Comparison of ENCODE assay signal across 22 cellular contexts in the genomic region with DNA sequence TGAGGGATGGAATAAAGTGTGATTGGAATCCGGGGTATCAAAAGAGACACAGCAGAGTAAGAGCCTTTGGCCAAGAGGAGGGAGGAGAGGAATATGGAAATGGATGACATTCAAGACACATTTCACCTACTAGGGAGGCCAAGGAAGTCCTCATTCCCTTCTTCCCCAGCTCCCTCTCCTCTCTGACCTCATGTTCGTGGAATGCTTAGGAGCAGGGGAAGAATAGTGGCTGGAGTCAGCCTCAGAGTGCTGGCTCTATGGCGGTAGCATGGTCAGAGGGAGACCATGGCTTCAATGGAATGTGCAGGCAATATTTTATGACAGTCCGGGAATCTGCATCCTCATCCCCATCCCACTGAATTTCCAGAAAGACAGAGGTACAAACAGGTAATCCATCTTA.
DNase-seq lines count a peak whose midpoint lies in the region; ATAC-seq and TF ChIP-seq lines count a peak whose summit lies in the region.
"Had no signal": no experiment of that assay in that cellular context is flagged by ENCODE, and none has a peak within 500 bp of the region (broad histone marks: within the 10 kb centered on the region; RNA-seq: fewer than 3 reads in every experiment).

No MANE protein-coding gene starts in this region.

- ATAC-seq in GM23338 (peak; percentile 64), SK-N-SH treated with all-trans-retinoic acid at 6 μM for 48 hours (peak; percentile 89), HG03571 (IDR thresholded peaks at IDR 0.05; ENCODE audit: unreplicated experiment) (no peak)
- ATAC-seq: activated naive CD8-positive, alpha-beta T cell treated with anti-CD3 and anti-CD28 coated beads, Interleukin-2, amount 50 U/mL, for 24 hours; activated T-helper 17 cell treated with anti-CD3 and anti-CD28 coated beads, Interleukin-2, amount 50 U/mL, for 72 hours; left ventricle myocardium superior; pancreas had no signal

- peaks cover 2% of the 10 kb centered on the region for H3K27me3 Mint-ChIP-seq in GM23338 (ENCODE audit: insufficient read depth, low read depth, poor library complexity)
- peaks cover 15% of the 10 kb centered on the region for H3K27me3 Mint-ChIP-seq in progenitor cell of endocrine pancreas

- peaks cover 10% of the 10 kb centered on the region; the same call in 1 of the 2 replicates for H3K9me2 ChIP-seq in GM23338 (ENCODE audit: insufficient read depth)

- H4K20me1 ChIP-seq in GM23338 (replicated peaks; ENCODE audit: insufficient read depth): no peaks in the 10 kb centered on the region

- no peak for TF ChIP-seq POLR2A in thyroid gland (IDR thresholded peaks at IDR 0.05)

- H3K27ac ChIP-seq in GM23338 (ENCODE audit: low read depth) (no peak overlapping the region), thyroid gland (no peak overlapping the region)
- H3K27ac ChIP-seq: pancreas, skin epidermis had no signal

- H3K4me1 Mint-ChIP-seq in GM23338 (peaks cover 5% of the 10 kb centered on the region; the same call in 2 of the 3 replicates), progenitor cell of endocrine pancreas (ENCODE audit: low read depth) (peaks cover 7% of the 10 kb centered on the region)
- H3K4me1 Mint-ChIP-seq: activated naive CD8-positive, alpha-beta T cell treated with anti-CD3 and anti-CD28 coated beads, Interleukin-2, amount 50 U/mL, for 24 hours; activated T-helper 17 cell treated with anti-CD3 and anti-CD28 coated beads, Interleukin-2, amount 50 U/mL, for 72 hours had no signal

- no peaks in the 10 kb centered on the region for H3K79me2 ChIP-seq in GM23338 (replicated peaks; ENCODE audit: insufficient read depth)

- no peak for TF ChIP-seq CTCF in GM23338 (conservative IDR thresholded peaks at IDR 0.05; ENCODE audit: low read depth in 2 of 2)
- TF ChIP-seq CTCF in progenitor cell of endocrine pancreas (IDR thresholded peaks at IDR 0.05; ENCODE audit: unreplicated experiment): no peak
- TF ChIP-seq CTCF in thyroid gland (IDR thresholded peaks at IDR 0.05): no peak

- no peaks in the 10 kb centered on the region for H3F3A ChIP-seq in GM23338 (replicated peaks; ENCODE audit: low read depth)

- 81 to 85% methylated on average over 4 of the region's 4 CpGs for WGBS in thyroid gland, 2 donors

- no peaks in the 10 kb centered on the region for H3K9me3 Mint-ChIP-seq in GM23338
- peaks cover 3% of the 10 kb centered on the region for H3K9me3 Mint-ChIP-seq in progenitor cell of endocrine pancreas (ENCODE audit: low read depth)
- H3K9me3 Mint-ChIP-seq: activated naive CD8-positive, alpha-beta T cell treated with anti-CD3 and anti-CD28 coated beads, Interleukin-2, amount 50 U/mL, for 24 hours; activated T-helper 17 cell treated with anti-CD3 and anti-CD28 coated beads, Interleukin-2, amount 50 U/mL, for 72 hours had no signal

- no peak overlapping the region for H3K27ac Mint-ChIP-seq in GM23338
- peak overlapping the region; percentile 33 for H3K27ac Mint-ChIP-seq in progenitor cell of endocrine pancreas
- H3K27ac Mint-ChIP-seq: activated naive CD8-positive, alpha-beta T cell treated with anti-CD3 and anti-CD28 coated beads, Interleukin-2, amount 50 U/mL, for 24 hours; activated T-helper 17 cell treated with anti-CD3 and anti-CD28 coated beads, Interleukin-2, amount 50 U/mL, for 72 hours had no signal

- intact Hi-C loops in thyroid gland (cut with DNase I): no loop called here

- no peak overlapping the region for H3K4me3 ChIP-seq in GM23338
- no peak overlapping the region for H3K4me3 ChIP-seq in thyroid gland (replicated peaks in 1 of 3)
- H3K4me3 ChIP-seq: pancreas, skin epidermis had no signal

- H2AFZ ChIP-seq in GM23338: 0 out of 2 replicates have a peak overlapping the region, but pooled peaks have one; percentile 23

- H3K4me1 ChIP-seq in GM23338 (ENCODE audit: insufficient read depth): no peaks in the 10 kb centered on the region
- H3K4me1 ChIP-seq in thyroid gland: no peaks in the 10 kb centered on the region
- H3K4me1 ChIP-seq: pancreas had no signal

- no peak overlapping the region for H3K4me2 ChIP-seq in GM23338

- H3K36me3 ChIP-seq in GM23338 (ENCODE audit: insufficient read depth): 0 out of 2 replicates have a peak, but pooled peaks cover 4% of the 10 kb centered on the region
- no peaks in the 10 kb centered on the region for H3K36me3 ChIP-seq in thyroid gland
- H3K36me3 ChIP-seq: pancreas had no signal

- no peaks in the 10 kb centered on the region for H3K9me3 ChIP-seq in thyroid gland
- H3K9me3 ChIP-seq: pancreas had no signal

- H3K27me3 ChIP-seq in GM23338 (ENCODE audit: insufficient read depth): no peaks in the 10 kb centered on the region
- no peaks in the 10 kb centered on the region for H3K27me3 ChIP-seq in thyroid gland
- H3K27me3 ChIP-seq: pancreas had no signal

- no peaks in the 10 kb centered on the region for H3K36me3 Mint-ChIP-seq in GM23338 (ENCODE audit: low read depth)
- H3K36me3 Mint-ChIP-seq in progenitor cell of endocrine pancreas (ENCODE audit: insufficient read depth): no peaks in the 10 kb centered on the region

- no peak overlapping the region for H3K4me3 Mint-ChIP-seq in GM23338
- no peak overlapping the region for H3K4me3 Mint-ChIP-seq in progenitor cell of endocrine pancreas (ENCODE audit: low read depth)
- H3K4me3 Mint-ChIP-seq: activated naive CD8-positive, alpha-beta T cell treated with anti-CD3 and anti-CD28 coated beads, Interleukin-2, amount 50 U/mL, for 24 hours; activated T-helper 17 cell treated with anti-CD3 and anti-CD28 coated beads, Interleukin-2, amount 50 U/mL, for 72 hours had no signal

- DNase-seq in GM23338 (ENCODE audit: low spot score): peak; percentile 34
- peak; percentile 63 for DNase-seq in glomerular visceral epithelial cell (ENCODE audit: extremely low spot score)
- no peak for DNase-seq in progenitor cell of endocrine pancreas (ENCODE audit: low spot score, unreplicated experiment)
- no peak for DNase-seq in superior temporal gyrus (ENCODE audit: extremely low spot score)
- DNase-seq in thyroid gland: no peak
- DNase-seq in NCI-H2081 (lab: John Stamatoyannopoulos, UW): no peak
- DNase-seq: activated naive CD8-positive, alpha-beta T cell treated with anti-CD3 and anti-CD28 coated beads, Interleukin-2, amount 50 U/mL, for 24 hours; caudate nucleus; effector CD8-positive, alpha-beta T cell; foreskin melanocyte; GOT3; left ventricle myocardium superior; NCI-H187 treated with DMSO at 0.1 percent for 48 hours; NCI-H510A; pancreas; Right ventricle myocardium superior; stimulated activated CD4-positive, alpha-beta T cell treated with anti-CD3 and anti-CD28 coated beads, Interleukin-4, amount 100 ng/mL, for 4 hours; stimulated activated CD8-positive, alpha-beta memory T cell treated with anti-CD3 and anti-CD28 coated beads, Interleukin-4, amount 100 ng/mL, for 48 hours had no signal

TF ChIP-seq in GM23338, 12 proteins besides CTCF, POLR2A, EP300 and RAD21 (continues in another document):
- TF ChIP-seq ZNF331 (CRISPR knock-in tag; IDR thresholded peaks at IDR 0.05; ENCODE audit: low read depth): no peak

TF ChIP-seq in SK-N-SH treated with all-trans-retinoic acid at 6 μM for 48 hours, 23 proteins besides CTCF, POLR2A, EP300 and RAD21:
- TF ChIP-seq, protein P1, sequence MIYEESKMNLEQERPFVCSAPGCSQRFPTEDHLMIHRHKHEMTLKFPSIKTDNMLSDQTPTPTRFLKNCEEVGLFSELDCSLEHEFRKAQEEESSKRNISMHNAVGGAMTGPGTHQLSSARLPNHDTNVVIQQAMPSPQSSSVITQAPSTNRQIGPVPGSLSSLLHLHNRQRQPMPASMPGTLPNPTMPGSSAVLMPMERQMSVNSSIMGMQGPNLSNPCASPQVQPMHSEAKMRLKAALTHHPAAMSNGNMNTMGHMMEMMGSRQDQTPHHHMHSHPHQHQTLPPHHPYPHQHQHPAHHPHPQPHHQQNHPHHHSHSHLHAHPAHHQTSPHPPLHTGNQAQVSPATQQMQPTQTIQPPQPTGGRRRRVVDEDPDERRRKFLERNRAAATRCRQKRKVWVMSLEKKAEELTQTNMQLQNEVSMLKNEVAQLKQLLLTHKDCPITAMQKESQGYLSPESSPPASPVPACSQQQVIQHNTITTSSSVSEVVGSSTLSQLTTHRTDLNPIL (CRISPR knock-in tag; IDR thresholded peaks at IDR 0.05; ENCODE audit: low read depth): no peak
- TF ChIP-seq ZFP3 (CRISPR knock-in tag; IDR thresholded peaks at IDR 0.05) (no peak), BACH2 (CRISPR knock-in tag; IDR thresholded peaks at IDR 0.05; ENCODE audit: borderline replicate concordance) (no peak), ISL1 (CRISPR knock-in tag; IDR thresholded peaks at IDR 0.05) (0 out of 2 replicates have a peak, but pooled peaks have one; percentile 9), TOX (CRISPR knock-in tag; IDR thresholded peaks at IDR 0.05; ENCODE audit: borderline replicate concordance) (no peak)
- TF ChIP-seq, protein P2, sequence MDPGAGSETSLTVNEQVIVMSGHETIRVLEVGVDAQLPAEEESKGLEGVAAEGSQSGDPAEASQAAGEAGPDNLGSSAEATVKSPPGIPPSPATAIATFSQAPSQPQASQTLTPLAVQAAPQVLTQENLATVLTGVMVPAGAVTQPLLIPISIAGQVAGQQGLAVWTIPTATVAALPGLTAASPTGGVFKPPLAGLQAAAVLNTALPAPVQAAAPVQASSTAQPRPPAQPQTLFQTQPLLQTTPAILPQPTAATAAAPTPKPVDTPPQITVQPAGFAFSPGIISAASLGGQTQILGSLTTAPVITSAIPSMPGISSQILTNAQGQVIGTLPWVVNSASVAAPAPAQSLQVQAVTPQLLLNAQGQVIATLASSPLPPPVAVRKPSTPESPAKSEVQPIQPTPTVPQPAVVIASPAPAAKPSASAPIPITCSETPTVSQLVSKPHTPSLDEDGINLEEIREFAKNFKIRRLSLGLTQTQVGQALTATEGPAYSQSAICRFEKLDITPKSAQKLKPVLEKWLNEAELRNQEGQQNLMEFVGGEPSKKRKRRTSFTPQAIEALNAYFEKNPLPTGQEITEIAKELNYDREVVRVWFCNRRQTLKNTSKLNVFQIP (CRISPR knock-in tag; IDR thresholded peaks at IDR 0.05; ENCODE audit: borderline replicate concordance, low read depth): no peak

Comparison
In these comparisons a context has a peak if more than half of its experiments do, and no peak if none do; other contexts are left out.
1. DNase-seq: peak in GM23338 (single experiment) and glomerular visceral epithelial cell (single experiment); none in progenitor cell of endocrine pancreas (single experiment), superior temporal gyrus (single experiment), thyroid gland (0 of 2) and NCI-H2081 (0 of 2).